22 cellular contexts compared by ENCODE assay signal in genomic region chr2:19171409-19171808, GRCh38.
"Had no signal": no experiment of that assay in that cellular context is flagged by ENCODE, and none has a peak within 500 bp of the region (broad histone marks: within the 10 kb centered on the region; RNA-seq: fewer than 3 reads in every experiment).

No MANE protein-coding gene starts in this region.

- H3K36me3 ChIP-seq: SJSA1 had no signal

- FAIRE-seq: HTR-8/SVneo, K562, RCC 7860 had no signal

- H3K27me3 Mint-ChIP-seq: IgD-negative memory B cell had no signal

- H3K27ac Mint-ChIP-seq: IgD-negative memory B cell had no signal

- DNase-seq: Kasumi-1, MM.1S, NCI-H1092 treated with DMSO at 0.1 percent for 48 hours, NCI-H1436, NCI-H187, NCI-H2029, NCI-H2081 treated with DMSO at 0.1 percent for 48 hours, NCI-H2171, NCI-H226, NCI-H446, NCI-H510A, NCI-H524 treated with DMSO at 0.1 percent for 48 hours, Right ventricle myocardium superior, RPMI8226, SIG-M5 had no signal

- ATAC-seq: K562 had no signal

- H3K27me3 ChIP-seq: SJSA1 had no signal

- H3K4me1 Mint-ChIP-seq: IgD-negative memory B cell had no signal

- H3K9ac ChIP-seq: KMS-11 had no signal

- H3K36me3 Mint-ChIP-seq: IgD-negative memory B cell had no signal

- H3K4me3 ChIP-seq: K562, SJSA1, SK-N-MC had no signal

- H3K27ac ChIP-seq: KMS-11, SJSA1, SK-N-MC had no signal

- H3K4me2 ChIP-seq: KMS-11 had no signal

- H3K9me3 ChIP-seq: SJSA1 had no signal

- H3K4me3 Mint-ChIP-seq: IgD-negative memory B cell had no signal
